ENCODE assay signal across 8 cellular contexts in genomic region chr20:23637282-23638221, GRCh38. TPM values are rescaled to one million over a fixed set of nuclear protein-coding genes. Genes with fewer than 3 reads are reported as not detected.
DNase-seq lines count a peak whose midpoint lies in the region; ATAC-seq and TF ChIP-seq lines count a peak whose summit lies in the region.

Gene CST3, minus strand, starts transcription at chr20:23637955. Its CDS starts 93 bp downstream, at chr20:23637862.

- H3K4me3 ChIP-seq in adipocyte (ENCODE audit: low read length): peak within 1 kb of the TSS; percentile 93

- DNase-seq in NCI-H345 treated with DMSO at 0.1 percent for 48 hours (lab: John Stamatoyannopoulos, UW; ENCODE audit: unreplicated experiment): peak; percentile 63
- DNase-seq in adipocyte (ENCODE audit: low read depth): peak; percentile 95
- peak; percentile 95 for DNase-seq in Right ventricle myocardium inferior (ENCODE audit: missing footprints)
- DNase-seq in non-pigmented ciliary epithelial cell (ENCODE audit: low read depth): peak; percentile 41
- DNase-seq in activated CD4-positive, CD25-positive, alpha-beta regulatory T cell treated with anti-CD3 and anti-CD28 coated beads, Interleukin-2, amount 50 U/mL, for 72 hours: no peak

- H3K36me3 ChIP-seq in adipocyte (ENCODE audit: control insufficient read depth, insufficient read depth, low read length, severe bottlenecking): peaks cover 26% of the 10 kb centered on the region

- H3K9me3 ChIP-seq in adipocyte (ENCODE audit: control insufficient read depth, low read length): no peaks in the 10 kb centered on the region

- no peak for TF ChIP-seq CTCF in C4-2B (conservative IDR thresholded peaks at IDR 0.05)

- peak within 1 kb of the TSS; percentile 97 for H3K9ac ChIP-seq in adipocyte (ENCODE audit: low read length)

- peaks cover 41% of the 10 kb centered on the region for H3K4me1 ChIP-seq in adipocyte (ENCODE audit: control insufficient read depth, insufficient read depth, low read length)

- peak within 1 kb of the TSS; percentile 94 for H3K27ac ChIP-seq in C4-2B

- H3K27me3 ChIP-seq in adipocyte (replicated peaks; ENCODE audit: control insufficient read depth, insufficient read depth, low read length): no peaks in the 10 kb centered on the region

- intact Hi-C loops in Right ventricle myocardium inferior (cut with DNase I): loop anchor here (5.0 kb wide), 1 partner anchor 275 kb away; the partner anchor contains the start of gene GZF1

- ATAC-seq in GM19025 (IDR thresholded peaks at IDR 0.05; ENCODE audit: low read depth, unreplicated experiment): peak; percentile 59
- peak; percentile 61 for ATAC-seq in HG03139 (IDR thresholded peaks at IDR 0.05; ENCODE audit: unreplicated experiment)
- ATAC-seq in Right ventricle myocardium inferior: peak; percentile 86

RNA-seq across cellular contexts. Expression of gene CST3, which starts in this region (rescaled TPM):
- 1,033 TPM for total RNA-seq in Right ventricle myocardium inferior
